Comparison of ENCODE assay signal across 13 cellular contexts in genomic region chr12:110249105-110249504, GRCh38. TPM values are rescaled to one million over a fixed set of nuclear protein-coding genes. Genes with fewer than 3 reads are reported as not detected.
DNase-seq lines count a peak whose midpoint lies in the region; ATAC-seq and TF ChIP-seq lines count a peak whose summit lies in the region.
"Had no signal": no experiment of that assay in that cellular context is flagged by ENCODE, and none has a peak within 500 bp of the region (broad histone marks: within the 10 kb centered on the region; RNA-seq: fewer than 3 reads in every experiment).

No MANE protein-coding gene starts in this region.

- TF ChIP-seq CTCF in Peyer's patch (IDR thresholded peaks at IDR 0.05) = no peak
- TF ChIP-seq CTCF in esophagus squamous epithelium (IDR thresholded peaks at IDR 0.05) = no peak
- no peak for TF ChIP-seq CTCF in neural progenitor cell (IDR thresholded peaks at IDR 0.05)

- H3K79me2 ChIP-seq in neural progenitor cell (ENCODE audit: low read depth) = no peaks in the 10 kb centered on the region

- in situ Hi-C loops in ACHN (cut with HindIII; ENCODE audit: low pct_ligation_motif_present, low pct_unique_long_range_greater_than_20kb, low sequenced_read_pairs) = no loop called here

- H3K27ac ChIP-seq in Peyer's patch = peak overlapping the region in 3 of 4 donors; percentile 82 to 94 (median 88)
- H3K27ac ChIP-seq in esophagus squamous epithelium = peak overlapping the region; percentile 89 to 96 (median 94)
- no peak overlapping the region for H3K27ac ChIP-seq in neural progenitor cell
- H3K27ac ChIP-seq: SJSA1 had no signal

- H3K36me3 Mint-ChIP-seq in neural progenitor cell = peaks cover 25% of the 10 kb centered on the region

- no peak overlapping the region for H3K4me2 ChIP-seq in neural progenitor cell

- peak overlapping the region; percentile 58 for H3K27ac Mint-ChIP-seq in neural progenitor cell
- H3K27ac Mint-ChIP-seq: B cell had no signal

- H3K4me1 ChIP-seq in Peyer's patch (peaks cover 0 to 55% (median 9%) of the 10 kb centered on the region in 4 donors), esophagus squamous epithelium (peaks cover 38 to 74% (median 50%) of the 10 kb centered on the region in 3 donors), neural progenitor cell (peaks cover 24% of the 10 kb centered on the region)

- no peak for TF ChIP-seq POLR2A in Peyer's patch (IDR thresholded peaks at IDR 0.05)
- no peak for TF ChIP-seq POLR2A in esophagus squamous epithelium (IDR thresholded peaks at IDR 0.05)

- peaks cover 8% of the 10 kb centered on the region for H3K27me3 Mint-ChIP-seq in neural progenitor cell (ENCODE audit: insufficient read depth, low read depth)
- H3K27me3 Mint-ChIP-seq: B cell had no signal

- H4K20me1 ChIP-seq in neural progenitor cell (ENCODE audit: low read depth) = peaks cover 8% of the 10 kb centered on the region

- no peak overlapping the region for H3K4me3 ChIP-seq in Peyer's patch
- H3K4me3 ChIP-seq in esophagus squamous epithelium = no peak overlapping the region
- no peak overlapping the region for H3K4me3 ChIP-seq in neural progenitor cell
- H3K4me3 ChIP-seq: SJSA1 had no signal

- ATAC-seq in GM21515 (IDR thresholded peaks at IDR 0.05; ENCODE audit: unreplicated experiment) (no peak), HG02588 (IDR thresholded peaks at IDR 0.05; ENCODE audit: unreplicated experiment) (no peak)

- DNase-seq in ACHN = peak; percentile 30
- DNase-seq in Peyer's patch = no peak
- no peak for DNase-seq in esophagus squamous epithelium (lab: John Stamatoyannopoulos, UW)
- DNase-seq in neural progenitor cell (ENCODE audit: low spot score) = no peak
- DNase-seq in middle frontal gyrus (ENCODE audit: extremely low spot score, low spot score) = no peak
- no peak for DNase-seq in activated CD4-positive, CD25-positive, alpha-beta regulatory T cell treated with anti-CD3 and anti-CD28 coated beads, Interleukin-2, amount 50 U/mL, for 72 hours
- DNase-seq: GOT3; Karpas-422; stimulated activated CD4-positive, alpha-beta T cell treated with anti-CD3 and anti-CD28 coated beads, Interleukin-15, amount 100 ng/mL, for 24 hours had no signal

- H2AFZ ChIP-seq in neural progenitor cell (replicated peaks) = no peak overlapping the region

- intact Hi-C loops in esophagus squamous epithelium (cut with DNase I) = no loop called here

- peaks cover 15% of the 10 kb centered on the region for H3F3A ChIP-seq in neural progenitor cell (ENCODE audit: low read depth)

- H3K9me3 ChIP-seq in Peyer's patch (no peaks in the 10 kb centered on the region), esophagus squamous epithelium (no peaks in the 10 kb centered on the region), neural progenitor cell (ENCODE audit: low read depth) (no peaks in the 10 kb centered on the region)
- H3K9me3 ChIP-seq: SJSA1 had no signal

- peaks cover 35% of the 10 kb centered on the region for H3K4me1 Mint-ChIP-seq in neural progenitor cell

- no peak overlapping the region for H3K4me3 Mint-ChIP-seq in neural progenitor cell
- H3K4me3 Mint-ChIP-seq: B cell had no signal

- H3K27me3 ChIP-seq in Peyer's patch = no peaks in the 10 kb centered on the region
- no peaks in the 10 kb centered on the region for H3K27me3 ChIP-seq in esophagus squamous epithelium
- no peaks in the 10 kb centered on the region for H3K27me3 ChIP-seq in neural progenitor cell
- H3K27me3 ChIP-seq: SJSA1 had no signal

- no peaks in the 10 kb centered on the region for H3K36me3 ChIP-seq in Peyer's patch
- no peaks in the 10 kb centered on the region for H3K36me3 ChIP-seq in esophagus squamous epithelium
- H3K36me3 ChIP-seq in neural progenitor cell = no peaks in the 10 kb centered on the region
- H3K36me3 ChIP-seq: SJSA1 had no signal

- H3K9ac ChIP-seq in neural progenitor cell = no peak overlapping the region

- WGBS in esophagus squamous epithelium, 2 donors = no CpG with 5 or more reads among the region's 4 CpGs

- peaks cover 4% of the 10 kb centered on the region for H3K9me3 Mint-ChIP-seq in neural progenitor cell

RNA-seq across cellular contexts. Expression of gene ATP2A2, which starts 31.9 kb away (rescaled TPM):
- total RNA-seq in Peyer's patch (100 to 1,000 TPM; 102 to 239 (median 208) TPM), esophagus squamous epithelium (100 to 1,000 TPM; 147 to 263 (median 177) TPM), neural progenitor cell (ENCODE audit: low replicate concordance) (99.5 and 111 TPM in 2 replicates)
